Comparison of ENCODE assay signal across 23 cellular contexts in the genomic region with DNA sequence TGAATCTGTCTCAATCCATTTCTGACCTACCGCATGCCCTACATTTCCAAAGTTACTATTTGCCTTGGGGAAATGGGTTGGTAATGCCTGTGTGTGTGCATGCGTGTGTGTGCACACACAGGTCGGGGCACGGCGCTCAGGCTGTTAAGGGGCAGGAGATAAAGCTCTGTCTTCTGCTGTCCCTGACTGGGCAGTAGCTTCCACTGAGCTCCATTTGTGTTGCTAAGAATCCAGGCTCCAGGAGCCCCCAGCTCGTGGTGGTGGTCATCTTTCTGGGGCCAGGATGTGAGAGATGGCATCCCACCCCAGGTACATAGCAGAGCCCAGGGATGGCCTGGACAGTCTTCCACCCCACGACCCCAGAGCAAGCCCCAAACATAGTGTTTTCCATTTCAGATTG.
DNase-seq lines count a peak whose midpoint lies in the region; ATAC-seq and TF ChIP-seq lines count a peak whose summit lies in the region.
"Had no signal": no experiment of that assay in that cellular context is flagged by ENCODE, and none has a peak within 500 bp of the region (broad histone marks: within the 10 kb centered on the region; RNA-seq: fewer than 3 reads in every experiment).

No MANE protein-coding gene starts in this region.

- H3K9me3 ChIP-seq in left lung (no peaks in the 10 kb centered on the region), spleen (no peaks in the 10 kb centered on the region)

- H3K27me3 ChIP-seq in left lung (no peaks in the 10 kb centered on the region), spleen (replicated peaks in 1 of 7) (peaks cover 0 to 7% (median 0%) of the 10 kb centered on the region in 7 donors)

- H3K27me3 Mint-ChIP-seq in CD14-positive monocyte (ENCODE audit: low read depth in 3 of 3): peaks cover 0 to 5% (median 4%) of the 10 kb centered on the region in 3 donors

- H3K4me3 Mint-ChIP-seq in CD14-positive monocyte: no peak overlapping the region
- H3K4me3 Mint-ChIP-seq: B cell; CD8-positive, alpha-beta memory T cell had no signal

- H3K4me1 ChIP-seq in left lung (peaks cover 0 to 13% of the 10 kb centered on the region in 2 donors), spleen (peaks cover 0 to 22% (median 15%) of the 10 kb centered on the region in 6 donors)

- WGBS in spleen, 5 donors: 84 to 96% (median 92%) methylated on average over 6 to 7 of the region's 7 CpGs

- H3K4me1 Mint-ChIP-seq in CD14-positive monocyte: no peaks in the 10 kb centered on the region
- H3K4me1 Mint-ChIP-seq: B cell had no signal

- peak; percentile 19 for DNase-seq in activated effector memory CD4-positive, alpha-beta T cell treated with anti-CD3 and anti-CD28 coated beads, Interleukin-2, amount 50 U/mL, for 16 hours
- no peak for DNase-seq in activated effector memory CD4-positive, alpha-beta T cell treated with Interleukin-2 at 50 U/mL for 16 hours
- DNase-seq in CD14-positive monocyte (ENCODE audit: low spot score) (peak; percentile 18), left lung (peak; percentile 14 to 36), spleen (peak; percentile 43), GM13976 (ENCODE audit: low spot score) (no peak)
- DNase-seq: DMS 273 treated with DMSO at 0.1 percent for 48 hours, DMS79 treated with DMSO at 0.1 percent for 48 hours, GF-D8, NCI-H1048, NCI-H1417, NCI-H1694, NCI-H2029 treated with DMSO at 0.1 percent for 48 hours, NCI-H226, NCI-H510A, SHP77 treated with DMSO at 0.1 percent for 48 hours had no signal

- ATAC-seq in left lung (no peak), GM19035 (IDR thresholded peaks at IDR 0.05; ENCODE audit: unreplicated experiment) (no peak)
- ATAC-seq: Panc1 had no signal

- intact Hi-C loops in CD14-positive monocyte (cut with micrococcal nuclease) (no loop called here), left lung (cut with DNase I) (no loop called here), spleen (cut with DNase I; ENCODE audit: low total_unique reads) (no loop called here)

- H3K36me3 Mint-ChIP-seq in CD14-positive monocyte: no peaks in the 10 kb centered on the region
- H3K36me3 Mint-ChIP-seq: CD8-positive, alpha-beta memory T cell had no signal

- no peak overlapping the region for H3K27ac Mint-ChIP-seq in CD14-positive monocyte
- H3K27ac Mint-ChIP-seq: B cell had no signal

- no peak overlapping the region for H3K27ac ChIP-seq in left lung
- H3K27ac ChIP-seq in spleen: no peak overlapping the region
- H3K27ac ChIP-seq: 22Rv1, C4-2B, RWPE1 had no signal

- H3K36me3 ChIP-seq in left lung: no peaks in the 10 kb centered on the region
- no peaks in the 10 kb centered on the region for H3K36me3 ChIP-seq in spleen

- peaks cover 0 to 4% (median 3%) of the 10 kb centered on the region in 7 donors for H3K9me3 Mint-ChIP-seq in CD14-positive monocyte
- H3K9me3 Mint-ChIP-seq: CD8-positive, alpha-beta memory T cell had no signal

- no peak overlapping the region for H3K4me3 ChIP-seq in left lung
- H3K4me3 ChIP-seq in spleen: no peak overlapping the region

- TF ChIP-seq POLR2A in spleen (IDR thresholded peaks at IDR 0.05): no peak

- TF ChIP-seq CTCF in CD14-positive monocyte (IDR thresholded peaks at IDR 0.05) (no peak), left lung (IDR thresholded peaks at IDR 0.05) (no peak), spleen (IDR thresholded peaks at IDR 0.05 in 8 of 11, conservative IDR thresholded peaks at IDR 0.05 in 3 of 11) (no peak), GM13976 (IDR thresholded peaks at IDR 0.05; ENCODE audit: borderline replicate concordance, control extremely low read depth, extremely low read depth, insufficient read depth, missing control alignments) (no peak)

- in situ Hi-C loops in GM13976 (cut with MboI; ENCODE audit: low sequenced_read_pairs, unreplicated experiment): no loop called here

Comparison
In these comparisons a context has a peak if more than half of its experiments do, and no peak if none do; other contexts are left out.
1. DNase-seq: peak in activated effector memory CD4-positive, alpha-beta T cell treated with anti-CD3 and anti-CD28 coated beads, Interleukin-2, amount 50 U/mL, for 16 hours (single experiment), CD14-positive monocyte (single experiment), left lung (2 of 2) and spleen (single experiment); none in activated effector memory CD4-positive, alpha-beta T cell treated with Interleukin-2 at 50 U/mL for 16 hours (single experiment) and GM13976 (single experiment).